7 cellular contexts compared by ENCODE assay signal in the genomic region with DNA sequence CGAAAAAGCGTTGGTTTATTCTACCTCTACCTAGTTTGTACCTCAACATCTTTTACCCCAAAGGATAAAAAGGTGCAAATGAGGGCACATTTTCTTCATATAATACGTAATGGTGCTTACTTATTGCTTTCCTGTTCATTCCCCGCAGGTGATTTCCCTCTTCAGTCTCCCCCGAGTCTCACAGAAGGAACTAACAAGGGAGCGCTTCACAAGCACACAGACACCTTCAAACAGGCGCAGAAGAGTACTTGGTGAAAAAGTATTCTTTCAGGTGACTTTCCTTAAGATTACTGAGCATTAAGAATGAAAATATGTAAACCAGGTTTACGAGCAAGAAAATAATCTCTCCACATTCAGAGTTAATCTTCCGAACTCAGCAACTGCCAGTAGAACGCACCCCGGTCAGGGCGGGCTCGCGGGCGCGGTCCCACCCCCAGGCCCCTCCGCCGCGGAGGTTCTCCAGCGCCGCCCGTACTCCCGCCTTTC. TPM values are rescaled to one million over a fixed set of nuclear protein-coding genes. Genes with fewer than 3 reads are reported as not detected.
DNase-seq lines count a peak whose midpoint lies in the region; ATAC-seq and TF ChIP-seq lines count a peak whose summit lies in the region.

No MANE protein-coding gene starts in this region.

- H3K27ac ChIP-seq in ascending aorta (peak overlapping the region; percentile 82 to 92), left lung (peak overlapping the region; percentile 73 to 84), tibial artery (peak overlapping the region; percentile 86 to 89)

- DNase-seq in Jurkat, Clone E6-1 (ENCODE audit: low read depth, low spot score), result no peak
- DNase-seq in ascending aorta (ENCODE audit: low spot score in 2 of 2) (no peak), left lung (no peak), tibial artery (no peak), OCI-M2 (lab: John Stamatoyannopoulos, UW; ENCODE audit: unreplicated experiment) (no peak)

- peak overlapping the region; percentile 64 for H3K4me3 ChIP-seq in Jurkat, Clone E6-1 (ENCODE audit: low read length)
- H3K4me3 ChIP-seq in ascending aorta, result peak overlapping the region; percentile 62 to 96
- H3K4me3 ChIP-seq in left lung, result peak overlapping the region; percentile 71 to 86
- peak overlapping the region; percentile 84 to 95 for H3K4me3 ChIP-seq in tibial artery

- H3K27me3 ChIP-seq in ascending aorta (no peaks in the 10 kb centered on the region), left lung (no peaks in the 10 kb centered on the region), tibial artery (no peaks in the 10 kb centered on the region)

- ATAC-seq in GM18870 (IDR thresholded peaks at IDR 0.05; ENCODE audit: unreplicated experiment) (peak; percentile 4), left lung (peak; percentile 4), GM18858 (IDR thresholded peaks at IDR 0.05; ENCODE audit: unreplicated experiment) (no peak)

- peaks cover 0 to 7% of the 10 kb centered on the region in 2 donors for H3K4me1 ChIP-seq in ascending aorta
- H3K4me1 ChIP-seq in left lung, result peaks cover 0 to 25% of the 10 kb centered on the region in 2 donors
- peaks cover 0 to 13% (median 4%) of the 10 kb centered on the region in 4 donors for H3K4me1 ChIP-seq in tibial artery

- TF ChIP-seq CTCF in ascending aorta (IDR thresholded peaks at IDR 0.05), result no peak
- no peak for TF ChIP-seq CTCF in left lung (IDR thresholded peaks at IDR 0.05)
- no peak for TF ChIP-seq CTCF in tibial artery (IDR thresholded peaks at IDR 0.05)

- intact Hi-C loops in ascending aorta (cut with DNase I) (loop anchor here (1.0 to 10.0 kb wide), 4 partner anchors 137 to 836 kb away; partner anchors contain the start of genes CACYBP, CENPL, DARS2 and GAS5), left lung (cut with DNase I) (no loop called here), tibial artery (cut with DNase I; ENCODE audit: low total_unique reads) (loop anchor here (5.0 kb wide), 1 partner anchor 137 kb away; the partner anchor contains the start of gene RC3H1)

- H3K36me3 ChIP-seq in ascending aorta (no peaks in the 10 kb centered on the region), left lung (no peaks in the 10 kb centered on the region), tibial artery (no peaks in the 10 kb centered on the region)

- H3K9me3 ChIP-seq in ascending aorta, result no peaks in the 10 kb centered on the region
- H3K9me3 ChIP-seq in left lung, result no peaks in the 10 kb centered on the region
- no peaks in the 10 kb centered on the region for H3K9me3 ChIP-seq in tibial artery

RNA-seq across cellular contexts. Expression of gene RABGAP1L, which starts 0.5 kb away (rescaled TPM):
- polyA plus RNA-seq in Jurkat, Clone E6-1 (2012; ENCODE audit: insufficient read depth, insufficient read length), result 19.1 TPM
- 48.4 TPM for total RNA-seq in ascending aorta
- 10 to 100 TPM; 53.0 to 67.3 TPM for total RNA-seq in left lung

Comparison
In these comparisons a context has a peak if more than half of its experiments do, and no peak if none do; other contexts are left out.
1. intact Hi-C loops: an anchor here in ascending aorta (1.0 to 10.0 kb wide) and tibial artery (5.0 kb wide); none called in left lung.